ENCODE assay signal across 10 cellular contexts in the genomic region with DNA sequence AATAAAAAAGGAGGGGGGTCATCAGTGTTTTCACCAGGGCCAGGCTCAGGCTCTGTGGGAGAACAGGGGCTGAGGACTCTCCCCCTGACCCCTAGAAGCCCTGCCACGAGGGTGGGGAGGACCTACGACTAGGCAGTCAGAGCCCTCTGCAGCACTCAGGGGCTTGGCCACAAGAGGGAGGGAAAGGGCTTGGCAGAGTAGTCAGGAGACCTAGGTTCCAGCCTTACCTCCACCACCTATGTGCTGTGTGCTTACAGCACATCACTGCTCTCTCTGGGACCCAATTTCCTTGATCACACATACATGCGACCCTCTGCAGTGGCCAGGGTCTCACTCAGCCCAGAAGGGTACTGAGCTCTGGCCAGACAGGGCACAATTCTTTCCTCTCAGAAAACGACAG. TPM values are rescaled to one million over a fixed set of nuclear protein-coding genes. Genes with fewer than 3 reads are reported as not detected.
DNase-seq lines count a peak whose midpoint lies in the region; ATAC-seq, FAIRE-seq and TF ChIP-seq lines count a peak whose summit lies in the region.
"Had no signal": no experiment of that assay in that cellular context is flagged by ENCODE, and none has a peak within 500 bp of the region (broad histone marks: within the 10 kb centered on the region; RNA-seq: fewer than 3 reads in every experiment).

No MANE protein-coding gene starts in this region.

- no peak overlapping the region for H3K4me2 ChIP-seq in HepG2 (ENCODE audit: low read depth, low read length)
- no peak overlapping the region for H3K4me2 ChIP-seq in OCI-LY1 (ENCODE audit: low read length)

- no TSS peak for BruUV-seq in HepG2 (replicated peaks; lab: Mats Ljungman, UMichigan)

- no peak for TF ChIP-seq RAD21 in HepG2 (CRISPR knock-in tag; IDR thresholded peaks at IDR 0.05)

- POLR2A ChIA-PET in HepG2 (lab: Yijun Ruan, JAX), result no interaction called here

- H3K9ac ChIP-seq in HepG2 (ENCODE audit: insufficient read depth, low read depth, low read length) (no peak overlapping the region), OCI-LY1 (ENCODE audit: low read length) (no peak overlapping the region)

- H3K9me3 ChIP-seq in HepG2 (ENCODE audit: low read length) (no peaks in the 10 kb centered on the region), right lobe of liver (no peaks in the 10 kb centered on the region), OCI-LY1 (ENCODE audit: low read length) (no peaks in the 10 kb centered on the region)

- in situ Hi-C loops in HepG2 (cut with HindIII; ENCODE audit: extremely low pct_ligation_motif_present, low pct_unique_long_range_greater_than_20kb) (no loop called here), ACHN (cut with HindIII; ENCODE audit: low pct_ligation_motif_present, low pct_unique_long_range_greater_than_20kb, low sequenced_read_pairs) (no loop called here)

- no peaks in the 10 kb centered on the region for H3K9me3 Mint-ChIP-seq in type B pancreatic cell

- FAIRE-seq in HepG2 (lab: Jason Lieb, UNC) (no peak), RCC 7860 (lab: Jason Lieb, UNC) (no peak)

- TF ChIP-seq CTCF in HepG2 (CRISPR knock-in tag; IDR thresholded peaks at IDR 0.05), result peak; percentile 73
- TF ChIP-seq CTCF in right lobe of liver (IDR thresholded peaks at IDR 0.05), result peak in 1 of 4 donors; percentile 15
- peak; percentile 34 for TF ChIP-seq CTCF in OCI-LY1 (IDR thresholded peaks at IDR 0.05; ENCODE audit: low read length)
- TF ChIP-seq CTCF in fibroblast of pulmonary artery (IDR thresholded peaks at IDR 0.05; ENCODE audit: low read length, missing control alignments), result peak; percentile 16
- peak; percentile 69 for TF ChIP-seq CTCF in type B pancreatic cell (conservative IDR thresholded peaks at IDR 0.05)

- CTCF ChIA-PET in HepG2 (lab: Yijun Ruan, JAX; ENCODE audit: low intra/inter-chr PET ratio, low total read pairs), result interaction anchor here (0.9 kb wide), 1 partner anchor 167 kb away, joined by 3 read pairs; no protein-coding TSS in a partner anchor

- no peaks in the 10 kb centered on the region for H3K9me2 ChIP-seq in OCI-LY1 (ENCODE audit: low read depth, low read length)

- H3K4me1 ChIP-seq in HepG2 (ENCODE audit: insufficient read depth, low read length) (no peaks in the 10 kb centered on the region), right lobe of liver (no peaks in the 10 kb centered on the region), OCI-LY1 (ENCODE audit: insufficient read depth, low read length, severe bottlenecking) (no peaks in the 10 kb centered on the region)

- ATAC-seq in HepG2 (peak; percentile 87), right lobe of liver (no peak), HG03439 (IDR thresholded peaks at IDR 0.05; ENCODE audit: unreplicated experiment) (no peak)

- H3K79me2 ChIP-seq in HepG2 (ENCODE audit: insufficient read depth, low read length) (no peaks in the 10 kb centered on the region), OCI-LY1 (ENCODE audit: insufficient read depth, low read length) (no peaks in the 10 kb centered on the region)

- 10% methylated on average over 2 of the region's 4 CpGs for WGBS in HepG2 (ENCODE audit: low lambda C conversion rate)
- WGBS in right lobe of liver (ENCODE audit: insufficient coverage, low coverage, low lambda C conversion rate, missing lambda C conversion rate), result no CpG with 5 or more reads among the region's 4 CpGs

- H4K20me1 ChIP-seq in HepG2 (ENCODE audit: insufficient read depth, low read length), result no peaks in the 10 kb centered on the region
- no peaks in the 10 kb centered on the region for H4K20me1 ChIP-seq in OCI-LY1 (ENCODE audit: insufficient read depth, low read length)

- no peak overlapping the region for H3K27ac ChIP-seq in HepG2 (ENCODE audit: extremely low read length, insufficient read depth, low read length)
- no peak overlapping the region for H3K27ac ChIP-seq in right lobe of liver
- H3K27ac ChIP-seq in OCI-LY1 (ENCODE audit: low read depth, low read length, poor library complexity, severe bottlenecking), result no peak overlapping the region

- H3K36me3 Mint-ChIP-seq in type B pancreatic cell, result no peaks in the 10 kb centered on the region

- H3K27me3 ChIP-seq in HepG2 (ENCODE audit: control insufficient read depth in 1 of 2, insufficient read depth in 2 of 2, low read length in 2 of 2), result peaks cover 2 to 46% of the 10 kb centered on the region in 2 experiments; a peak in 4 of 5 replicates
- H3K27me3 ChIP-seq in right lobe of liver, result no peaks in the 10 kb centered on the region
- H3K27me3 ChIP-seq in OCI-LY1 (ENCODE audit: insufficient read depth, low read length), result no peaks in the 10 kb centered on the region

- no peak for TF ChIP-seq POLR2A in HepG2 (IDR thresholded peaks at IDR 0.05; ENCODE audit: insufficient read depth in 1 of 2, low read depth in 2 of 2, low read length in 2 of 2)
- TF ChIP-seq POLR2A in right lobe of liver (IDR thresholded peaks at IDR 0.05), result no peak

- no peaks in the 10 kb centered on the region for H3K36me3 ChIP-seq in HepG2 (replicated peaks in 1 of 2; ENCODE audit: control insufficient read depth in 1 of 2, insufficient read depth in 2 of 2, low read length in 2 of 2)
- no peaks in the 10 kb centered on the region for H3K36me3 ChIP-seq in right lobe of liver
- no peaks in the 10 kb centered on the region for H3K36me3 ChIP-seq in OCI-LY1 (ENCODE audit: insufficient read depth, low read length)

- TF ChIP-seq EP300 in HepG2 (IDR thresholded peaks at IDR 0.05; ENCODE audit: low read depth in 2 of 2, low read length in 2 of 2) (no peak), HepG2 (CRISPR knock-in tag; IDR thresholded peaks at IDR 0.05; ENCODE audit: borderline replicate concordance) (no peak)

- no peak overlapping the region for H3K4me3 ChIP-seq in HepG2 (replicated peaks in 1 of 3; ENCODE audit: insufficient read depth in 1 of 3, low read depth in 2 of 3, low read length in 3 of 3)
- no peak overlapping the region for H3K4me3 ChIP-seq in right lobe of liver
- no peak overlapping the region for H3K4me3 ChIP-seq in OCI-LY1 (ENCODE audit: low read depth, low read length, poor library complexity, severe bottlenecking)
- no peak overlapping the region for H3K4me3 ChIP-seq in fibroblast of pulmonary artery (replicated peaks; ENCODE audit: low read depth, low read length)
- H3K4me3 ChIP-seq: skin epidermis had no signal

- H3K4me1 Mint-ChIP-seq in type B pancreatic cell (ENCODE audit: unreplicated experiment), result peaks cover 50% of the 10 kb centered on the region

- H2AFZ ChIP-seq in HepG2 (ENCODE audit: low read length), result no peak overlapping the region
- H2AFZ ChIP-seq in OCI-LY1 (ENCODE audit: low read length), result no peak overlapping the region

- intact Hi-C loops in HepG2 (cut with micrococcal nuclease; ENCODE audit: unreplicated experiment) (no loop called here), right lobe of liver (cut with DNase I) (loop anchor here in 1 of 2 donors (5.0 kb wide), 1 partner anchor 102 kb away; no protein-coding TSS in a partner anchor)

- DNase-seq in HepG2 (ENCODE audit: low spot score), result peak; percentile 47
- DNase-seq in right lobe of liver, result no peak
- DNase-seq in fibroblast of pulmonary artery (ENCODE audit: low read depth), result no peak
- DNase-seq in type B pancreatic cell (ENCODE audit: extremely low spot score, unreplicated experiment), result no peak
- DNase-seq in ACHN, result no peak
- DNase-seq in RCC 7860 (ENCODE audit: low spot score), result no peak
- DNase-seq: activated CD4-positive, CD25-positive, alpha-beta regulatory T cell treated with anti-CD3 and anti-CD28 coated beads, Interleukin-2, amount 50 U/mL, for 72 hours had no signal

- peaks cover 15% of the 10 kb centered on the region for H3K27me3 Mint-ChIP-seq in type B pancreatic cell

- H3K4me3 Mint-ChIP-seq in type B pancreatic cell, result no peak overlapping the region

- H3K27ac Mint-ChIP-seq in type B pancreatic cell, result peak overlapping the region; percentile 95

- H3F3A ChIP-seq in OCI-LY1 (ENCODE audit: insufficient read depth, low read length), result no peaks in the 10 kb centered on the region

RNA-seq across cellular contexts. Expression of a gene that starts 16.3 kb away (rescaled TPM):
- total RNA-seq in HepG2 (2016; rRNA removed; fragmentation: Illumina TruSeq; extraction: Trizol) (69.5 and 98.2 TPM in 2 replicates), right lobe of liver (10 to 100 TPM; 21.7 to 30.3 (median 23.0) TPM), type B pancreatic cell (ENCODE audit: low replicate concordance) (43.6 and 54.4 TPM in 2 replicates)
- total RNA-seq in HepG2 (2016; cell fraction: cytosol; rRNA removed; fragmentation: Illumina TruSeq; extraction: Trizol; ENCODE audit: low read depth), result 25.7 and 28.8 TPM in 2 replicates
- total RNA-seq in HepG2 (2016; cell fraction: insoluble cytoplasmic fraction; rRNA removed; fragmentation: Illumina TruSeq; extraction: Trizol), result 75.6 and 98.4 TPM in 2 replicates
- 27.4 and 33.5 TPM in 2 replicates for total RNA-seq in HepG2 (2016; cell fraction: membrane; rRNA removed; fragmentation: Illumina TruSeq; extraction: Trizol)
- 34.6 and 44.7 TPM in 2 replicates for total RNA-seq in HepG2 (2016; cell fraction: nucleus; rRNA removed; fragmentation: Illumina TruSeq; extraction: Trizol)
- polyA plus RNA-seq in HepG2 (2011; rRNA removed), result 56.5 and 70.6 TPM in 2 replicates
- polyA plus RNA-seq in HepG2 (2011; cell fraction: cytosol; rRNA removed), result 63.7 and 75.5 TPM in 2 replicates
- polyA plus RNA-seq in HepG2 (2011; cell fraction: nucleus; rRNA removed), result 27.4 and 33.7 TPM in 2 replicates
- 36.6 and 44.0 TPM in 2 replicates for polyA plus RNA-seq in HepG2 (2012)
- polyA plus RNA-seq in HepG2 (2016; cell fraction: cytosol; fragmentation: Illumina TruSeq; extraction: Trizol; ENCODE audit: low read depth), result 15.0 and 18.2 TPM in 2 replicates
- polyA plus RNA-seq in HepG2 (2016; cell fraction: insoluble cytoplasmic fraction; fragmentation: Illumina TruSeq; extraction: Trizol; ENCODE audit: low read depth), result 80.6 and 87.2 TPM in 2 replicates
- 19.8 and 20.6 TPM in 2 replicates for polyA plus RNA-seq in HepG2 (2016; cell fraction: membrane; fragmentation: Illumina TruSeq; extraction: Trizol; ENCODE audit: low read depth)
- polyA plus RNA-seq in HepG2 (2016; cell fraction: nucleus; fragmentation: Illumina TruSeq; extraction: Trizol; ENCODE audit: insufficient read depth, low read depth), result 53.4 and 56.4 TPM in 2 replicates
- polyA minus RNA-seq in HepG2 (2011; rRNA and poly(A)+ RNA removed; ENCODE audit: low replicate concordance), result 48.3 and 106 TPM in 2 replicates
- polyA minus RNA-seq in HepG2 (2011; cell fraction: cytosol; rRNA and poly(A)+ RNA removed), result 24.9 and 26.1 TPM in 2 replicates
- 28.3 and 36.9 TPM in 2 replicates for polyA minus RNA-seq in HepG2 (2011; cell fraction: nucleus; rRNA and poly(A)+ RNA removed)

RNA-seq across cellular contexts. Expression of a gene that starts 24.5 kb away (rescaled TPM):
- total RNA-seq in HepG2 (2016; rRNA removed; fragmentation: Illumina TruSeq; extraction: Trizol) (not detected in 2 replicates), right lobe of liver (not detected), type B pancreatic cell (ENCODE audit: low replicate concordance) (20.5 and 685 TPM in 2 replicates)
- not detected in 2 replicates for total RNA-seq in HepG2 (2016; cell fraction: cytosol; rRNA removed; fragmentation: Illumina TruSeq; extraction: Trizol; ENCODE audit: low read depth)
- not detected in 2 replicates for total RNA-seq in HepG2 (2016; cell fraction: insoluble cytoplasmic fraction; rRNA removed; fragmentation: Illumina TruSeq; extraction: Trizol)
- total RNA-seq in HepG2 (2016; cell fraction: membrane; rRNA removed; fragmentation: Illumina TruSeq; extraction: Trizol), result not detected in 2 replicates
- total RNA-seq in HepG2 (2016; cell fraction: nucleus; rRNA removed; fragmentation: Illumina TruSeq; extraction: Trizol), result not detected in 2 replicates
- polyA plus RNA-seq in HepG2 (2011; rRNA removed), result not detected in 2 replicates
- polyA plus RNA-seq in HepG2 (2011; cell fraction: cytosol; rRNA removed), result not detected in 2 replicates
- polyA plus RNA-seq in HepG2 (2011; cell fraction: nucleus; rRNA removed), result not detected in 2 replicates
- not detected in 2 replicates for polyA plus RNA-seq in HepG2 (2012)
- not detected in 2 replicates for polyA plus RNA-seq in HepG2 (2016; cell fraction: cytosol; fragmentation: Illumina TruSeq; extraction: Trizol; ENCODE audit: low read depth)
- polyA plus RNA-seq in HepG2 (2016; cell fraction: insoluble cytoplasmic fraction; fragmentation: Illumina TruSeq; extraction: Trizol; ENCODE audit: low read depth), result not detected in 2 replicates
- not detected in 2 replicates for polyA plus RNA-seq in HepG2 (2016; cell fraction: membrane; fragmentation: Illumina TruSeq; extraction: Trizol; ENCODE audit: low read depth)
- not detected in 2 replicates for polyA plus RNA-seq in HepG2 (2016; cell fraction: nucleus; fragmentation: Illumina TruSeq; extraction: Trizol; ENCODE audit: insufficient read depth, low read depth)
- polyA minus RNA-seq in HepG2 (2011; rRNA and poly(A)+ RNA removed; ENCODE audit: low replicate concordance), result not detected in 2 replicates
- polyA minus RNA-seq in HepG2 (2011; cell fraction: cytosol; rRNA and poly(A)+ RNA removed), result not detected in 2 replicates
- polyA minus RNA-seq in HepG2 (2011; cell fraction: nucleus; rRNA and poly(A)+ RNA removed), result not detected in 2 replicates

RNA-seq across cellular contexts. Expression of a gene that starts 51.3 kb away (rescaled TPM):
- total RNA-seq in HepG2 (2016; rRNA removed; fragmentation: Illumina TruSeq; extraction: Trizol), result not detected in 2 replicates
- not detected in 2 replicates for total RNA-seq in HepG2 (2016; cell fraction: cytosol; rRNA removed; fragmentation: Illumina TruSeq; extraction: Trizol; ENCODE audit: low read depth)
- total RNA-seq in HepG2 (2016; cell fraction: insoluble cytoplasmic fraction; rRNA removed; fragmentation: Illumina TruSeq; extraction: Trizol), result not detected in 2 replicates
- total RNA-seq in HepG2 (2016; cell fraction: membrane; rRNA removed; fragmentation: Illumina TruSeq; extraction: Trizol), result not detected in 2 replicates
- not detected in 2 replicates for total RNA-seq in HepG2 (2016; cell fraction: nucleus; rRNA removed; fragmentation: Illumina TruSeq; extraction: Trizol)
- not detected in 2 replicates for polyA plus RNA-seq in HepG2 (2011; rRNA removed)
- polyA plus RNA-seq in HepG2 (2011; cell fraction: cytosol; rRNA removed), result not detected in 2 replicates
- polyA plus RNA-seq in HepG2 (2011; cell fraction: nucleus; rRNA removed), result not detected in 2 replicates
- polyA plus RNA-seq in HepG2 (2012), result 0.56 and 0.99 TPM in 2 replicates
- polyA plus RNA-seq in HepG2 (2016; cell fraction: cytosol; fragmentation: Illumina TruSeq; extraction: Trizol; ENCODE audit: low read depth), result not detected in 2 replicates
- polyA plus RNA-seq in HepG2 (2016; cell fraction: insoluble cytoplasmic fraction; fragmentation: Illumina TruSeq; extraction: Trizol; ENCODE audit: low read depth), result not detected in 2 replicates
- not detected in 2 replicates for polyA plus RNA-seq in HepG2 (2016; cell fraction: membrane; fragmentation: Illumina TruSeq; extraction: Trizol; ENCODE audit: low read depth)
- polyA plus RNA-seq in HepG2 (2016; cell fraction: nucleus; fragmentation: Illumina TruSeq; extraction: Trizol; ENCODE audit: insufficient read depth, low read depth), result not detected in 2 replicates
- polyA minus RNA-seq in HepG2 (2011; rRNA and poly(A)+ RNA removed; ENCODE audit: low replicate concordance), result 73.6 TPM in 1 of 2 replicates, not detected in the other
- 0.49 and 1.8 TPM in 2 replicates for polyA minus RNA-seq in HepG2 (2011; cell fraction: cytosol; rRNA and poly(A)+ RNA removed)
- polyA minus RNA-seq in HepG2 (2011; cell fraction: nucleus; rRNA and poly(A)+ RNA removed), result 0.52 and 0.62 TPM in 2 replicates
- total RNA-seq in right lobe of liver, result 1 to 10 TPM in 4 of 6 experiments, under 1 TPM in 2; 0.73 to 3.4 (median 1.9) TPM
- 0.10 and 15.0 TPM in 2 replicates for total RNA-seq in type B pancreatic cell (ENCODE audit: low replicate concordance)

Comparison
In these comparisons a context has a peak if more than half of its experiments do, and no peak if none do; other contexts are left out.
1. RNA of a gene that starts 24.5 kb away (total RNA-seq): 20.5 to 685 TPM in type B pancreatic cell; not detected in HepG2 and not detected in right lobe of liver; every median in the first group is over 10 times any median in the second.